Comparison of ENCODE assay signal across 1 cellular context in the genomic region with DNA sequence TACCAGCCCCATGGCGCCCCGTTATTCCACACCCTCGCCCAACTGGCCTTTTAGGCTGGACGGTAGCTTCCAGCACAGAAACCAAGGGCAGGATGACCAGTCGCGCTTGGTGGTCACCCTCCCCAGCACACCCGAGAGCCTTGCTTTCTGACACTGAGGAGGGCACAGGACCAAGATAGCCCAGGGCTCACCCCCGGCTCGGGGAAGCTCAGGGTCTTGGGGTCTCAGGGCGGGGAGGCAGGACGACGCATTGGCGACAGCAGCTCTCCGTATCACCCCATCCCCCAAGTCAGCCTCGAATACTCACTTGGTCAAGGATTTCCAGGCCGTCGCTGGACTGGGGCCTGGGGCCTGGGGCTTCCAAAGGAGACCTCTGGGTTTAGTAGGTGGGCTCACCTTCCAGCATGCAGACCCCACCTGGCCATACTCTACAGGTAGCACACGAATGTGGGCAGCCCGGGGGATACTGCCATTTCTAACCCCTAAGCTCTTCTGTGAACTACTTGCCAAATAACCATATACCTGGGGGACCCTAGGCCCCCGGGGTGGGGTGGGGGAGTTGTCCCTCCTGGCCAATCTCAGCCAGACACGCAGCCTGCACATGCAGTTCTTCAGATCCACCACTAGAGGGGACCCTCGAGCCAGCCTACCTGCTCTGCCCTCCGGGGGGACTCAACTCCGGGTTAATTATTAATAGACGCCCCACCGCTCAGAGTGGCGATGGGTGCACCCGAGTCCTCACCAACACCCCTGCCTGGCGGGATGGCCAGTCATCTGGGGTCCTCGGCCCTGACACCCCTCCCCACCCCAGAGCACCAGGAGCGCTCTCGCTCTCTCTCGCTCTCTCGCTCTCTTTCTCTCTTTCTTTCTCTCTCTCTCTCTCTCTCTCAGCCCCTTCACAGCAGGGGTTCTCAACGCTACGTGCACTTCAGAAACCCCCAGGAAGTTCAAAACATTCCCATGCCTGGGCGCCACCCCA.
TF ChIP-seq lines count a peak whose summit lies in the region.

No MANE protein-coding gene starts in this region.

TF ChIP-seq in HCT116, 20 proteins besides CTCF, POLR2A, EP300 and RAD21:
- TF ChIP-seq CEBPB (IDR thresholded peaks at IDR 0.05; ENCODE audit: low read depth), result no peak
- no peak for TF ChIP-seq ZFX (IDR thresholded peaks at IDR 0.05)
- no peak for TF ChIP-seq CBX3 (IDR thresholded peaks at IDR 0.05; ENCODE audit: low read depth)
- no peak for TF ChIP-seq ELF1 (IDR thresholded peaks at IDR 0.05; ENCODE audit: borderline replicate concordance, low read depth)
- TF ChIP-seq, protein P1, sequence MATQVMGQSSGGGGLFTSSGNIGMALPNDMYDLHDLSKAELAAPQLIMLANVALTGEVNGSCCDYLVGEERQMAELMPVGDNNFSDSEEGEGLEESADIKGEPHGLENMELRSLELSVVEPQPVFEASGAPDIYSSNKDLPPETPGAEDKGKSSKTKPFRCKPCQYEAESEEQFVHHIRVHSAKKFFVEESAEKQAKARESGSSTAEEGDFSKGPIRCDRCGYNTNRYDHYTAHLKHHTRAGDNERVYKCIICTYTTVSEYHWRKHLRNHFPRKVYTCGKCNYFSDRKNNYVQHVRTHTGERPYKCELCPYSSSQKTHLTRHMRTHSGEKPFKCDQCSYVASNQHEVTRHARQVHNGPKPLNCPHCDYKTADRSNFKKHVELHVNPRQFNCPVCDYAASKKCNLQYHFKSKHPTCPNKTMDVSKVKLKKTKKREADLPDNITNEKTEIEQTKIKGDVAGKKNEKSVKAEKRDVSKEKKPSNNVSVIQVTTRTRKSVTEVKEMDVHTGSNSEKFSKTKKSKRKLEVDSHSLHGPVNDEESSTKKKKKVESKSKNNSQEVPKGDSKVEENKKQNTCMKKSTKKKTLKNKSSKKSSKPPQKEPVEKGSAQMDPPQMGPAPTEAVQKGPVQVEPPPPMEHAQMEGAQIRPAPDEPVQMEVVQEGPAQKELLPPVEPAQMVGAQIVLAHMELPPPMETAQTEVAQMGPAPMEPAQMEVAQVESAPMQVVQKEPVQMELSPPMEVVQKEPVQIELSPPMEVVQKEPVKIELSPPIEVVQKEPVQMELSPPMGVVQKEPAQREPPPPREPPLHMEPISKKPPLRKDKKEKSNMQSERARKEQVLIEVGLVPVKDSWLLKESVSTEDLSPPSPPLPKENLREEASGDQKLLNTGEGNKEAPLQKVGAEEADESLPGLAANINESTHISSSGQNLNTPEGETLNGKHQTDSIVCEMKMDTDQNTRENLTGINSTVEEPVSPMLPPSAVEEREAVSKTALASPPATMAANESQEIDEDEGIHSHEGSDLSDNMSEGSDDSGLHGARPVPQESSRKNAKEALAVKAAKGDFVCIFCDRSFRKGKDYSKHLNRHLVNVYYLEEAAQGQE (IDR thresholded peaks at IDR 0.05; ENCODE audit: low read depth), result no peak
- no peak for TF ChIP-seq SRF (IDR thresholded peaks at IDR 0.05; ENCODE audit: low read depth)
- no peak for TF ChIP-seq TCF7L2 (IDR thresholded peaks at IDR 0.05; ENCODE audit: borderline replicate concordance, extremely low read depth, insufficient read depth, insufficient read length)
- no peak for TF ChIP-seq SP1 (IDR thresholded peaks at IDR 0.05; ENCODE audit: low read depth)
- TF ChIP-seq POLR2AphosphoS5 (IDR thresholded peaks at IDR 0.05; ENCODE audit: low read depth, low read length), result no peak
- no peak for TF ChIP-seq EGR1 (IDR thresholded peaks at IDR 0.05; ENCODE audit: low read depth)
- TF ChIP-seq YY1 (IDR thresholded peaks at IDR 0.05; ENCODE audit: extremely low read depth, insufficient replicate concordance, low read depth, low read length), result no peak
- TF ChIP-seq SIN3A (IDR thresholded peaks at IDR 0.05; ENCODE audit: low read depth), result no peak
